8 cellular contexts compared by ENCODE assay signal in the genomic region with DNA sequence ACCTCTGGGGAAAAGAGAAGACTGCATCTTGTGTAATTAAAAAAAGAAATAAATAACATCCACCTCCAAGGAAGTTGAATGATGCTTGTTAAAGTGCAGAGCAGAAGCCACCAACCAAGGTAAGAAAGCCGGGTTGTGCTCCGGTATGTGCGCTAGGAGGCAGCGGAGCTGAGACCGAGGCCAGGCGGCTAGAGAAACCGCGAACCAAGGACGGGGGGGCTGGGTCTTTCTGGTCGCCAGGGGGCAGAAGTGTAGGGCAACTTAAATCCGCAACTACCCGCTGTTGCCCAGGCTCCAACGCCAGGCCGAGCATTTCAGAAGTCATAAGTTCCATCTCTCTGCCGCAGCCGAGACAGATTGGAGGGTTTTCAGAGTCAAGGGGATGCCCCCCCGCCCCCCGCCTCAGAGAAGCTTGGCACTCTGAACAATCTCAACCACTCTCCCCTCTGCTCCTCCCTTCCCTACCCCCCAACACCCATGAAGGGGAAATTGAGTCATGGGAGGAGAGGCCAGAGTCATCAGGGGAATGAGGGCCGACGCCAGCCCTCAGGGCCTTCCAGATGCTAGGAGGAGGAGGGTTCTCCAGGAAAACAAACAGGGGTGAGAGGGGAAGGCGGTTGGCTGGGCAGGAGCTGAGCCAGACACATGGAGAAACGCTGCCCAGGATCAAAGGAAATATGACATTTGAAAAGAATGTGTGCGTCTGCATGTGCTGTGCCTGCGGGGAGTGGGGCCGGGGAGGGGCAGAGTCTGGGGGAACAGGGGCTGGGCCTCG. TPM values are rescaled to one million over a fixed set of nuclear protein-coding genes. Genes with fewer than 3 reads are reported as not detected.
DNase-seq lines count a peak whose midpoint lies in the region; ATAC-seq, FAIRE-seq and TF ChIP-seq lines count a peak whose summit lies in the region.

No MANE protein-coding gene starts in this region.

- ATAC-seq in HG03460 (IDR thresholded peaks at IDR 0.05; ENCODE audit: unreplicated experiment) (peak; percentile 40), HG03095 (IDR thresholded peaks at IDR 0.05; ENCODE audit: unreplicated experiment) (no peak)

- peak; percentile 72 for TF ChIP-seq CTCF in GM10266 (IDR thresholded peaks at IDR 0.05; ENCODE audit: control insufficient read depth, insufficient read depth, low read depth, missing control alignments)

- FAIRE-seq in endometrium (lab: Jason Lieb, UNC), result peak; percentile 78

- DNase-seq in GM10266 (ENCODE audit: extremely low spot score) (peak; percentile 70), NCI-H82 treated with DMSO at 0.1 percent for 48 hours (lab: John Stamatoyannopoulos, UW; ENCODE audit: unreplicated experiment) (peak; percentile 53), mesenteric fat pad (ENCODE audit: low spot score) (peak; percentile 94)
- peak; percentile 63 for DNase-seq in activated CD8-positive, alpha-beta memory T cell treated with anti-CD3 and anti-CD28 coated beads, Interleukin-2, amount 50 U/mL, for 4 hours
- DNase-seq in stimulated activated CD8-positive, alpha-beta memory T cell treated with anti-CD3 and anti-CD28 coated beads, Interleukin-2, amount 100 ng/mL, for 1 hour (ENCODE audit: low read depth in 2 of 2), result peak; percentile 36 to 43

RNA-seq across cellular contexts. Expression of gene NFATC4, which starts 2.2 kb away (rescaled TPM):
- total RNA-seq in mesenteric fat pad, result 41.3 TPM

RNA-seq across cellular contexts. Expression of gene RIPK3, which starts 26.0 kb away (rescaled TPM):
- total RNA-seq in mesenteric fat pad, result 12.7 TPM

RNA-seq across cellular contexts. Expression of gene ADCY4, which starts 30.9 kb away (rescaled TPM):
- 59.6 TPM for total RNA-seq in mesenteric fat pad

RNA-seq across cellular contexts. Expression of gene NYNRIN, which starts 33.0 kb away (rescaled TPM):
- total RNA-seq in mesenteric fat pad, result 11.7 TPM

RNA-seq across cellular contexts. Expression of gene LTB4R, which starts 54.5 kb away (rescaled TPM):
- total RNA-seq in mesenteric fat pad, result 11.9 TPM

Comparison
In these comparisons a context has a peak if more than half of its experiments do, and no peak if none do; other contexts are left out.
1. DNase-seq: peak in every context shown above with its lines; median percentile 94 in mesenteric fat pad; 70 in GM10266; 63 in activated CD8-positive, alpha-beta memory T cell treated with anti-CD3 and anti-CD28 coated beads, Interleukin-2, amount 50 U/mL, for 4 hours; 53 in NCI-H82 treated with DMSO at 0.1 percent for 48 hours; 40 in stimulated activated CD8-positive, alpha-beta memory T cell treated with anti-CD3 and anti-CD28 coated beads, Interleukin-2, amount 100 ng/mL, for 1 hour.